In the genomic region with DNA sequence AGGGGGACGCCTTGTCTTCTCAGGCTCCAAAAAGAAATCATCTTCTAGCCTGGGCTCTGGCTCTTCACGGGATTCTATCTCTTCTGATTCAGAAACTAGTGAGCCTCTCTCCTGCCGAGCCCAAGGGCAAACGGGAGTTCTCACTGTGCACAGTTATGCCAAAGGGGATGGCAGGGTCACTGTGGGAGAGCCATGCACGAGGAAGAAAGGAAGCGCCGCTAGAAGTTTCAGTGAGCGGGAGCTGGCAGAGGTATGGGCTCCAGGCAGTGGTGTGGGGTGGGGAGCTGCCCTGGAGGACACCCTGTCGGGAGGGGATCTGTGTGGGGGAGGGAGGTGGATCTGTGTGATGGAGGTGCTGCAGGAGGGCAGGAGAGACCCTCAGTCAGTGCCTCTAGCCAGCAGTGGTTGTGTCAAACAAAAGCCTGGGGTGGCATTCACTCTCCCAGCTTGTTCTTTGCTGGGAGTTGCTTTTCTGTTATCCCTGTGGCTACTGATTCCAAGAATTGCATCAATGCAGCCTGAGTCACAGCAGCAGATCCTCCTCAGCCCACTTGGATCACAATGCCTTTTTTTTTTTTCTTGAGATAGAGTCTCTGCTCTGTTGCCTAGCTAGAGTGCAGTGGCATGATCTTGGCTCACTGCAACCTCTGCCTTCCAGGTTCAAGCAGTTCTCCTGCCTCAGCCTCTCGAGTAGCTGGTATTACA, we compare ENCODE assay signal across 12 cellular contexts. TPM values are rescaled to one million over a fixed set of nuclear protein-coding genes. Genes with fewer than 3 reads are reported as not detected.
DNase-seq lines count a peak whose midpoint lies in the region; ATAC-seq, FAIRE-seq and TF ChIP-seq lines count a peak whose summit lies in the region.
"Had no signal": no experiment of that assay in that cellular context is flagged by ENCODE, and none has a peak within 500 bp of the region (broad histone marks: within the 10 kb centered on the region; RNA-seq: fewer than 3 reads in every experiment).

No MANE protein-coding gene starts in this region.

- peak overlapping the region; percentile 50 for H3K27ac Mint-ChIP-seq in central memory CD8-positive, alpha-beta T cell (ENCODE audit: low read depth)
- no peak overlapping the region for H3K27ac Mint-ChIP-seq in activated naive CD8-positive, alpha-beta T cell treated with anti-CD3 and anti-CD28 coated beads, Interleukin-2, amount 50 U/mL, for 24 hours

- no peak overlapping the region for H3K4me3 ChIP-seq in A549
- H3K4me3 ChIP-seq: SK-N-MC, transverse colon had no signal

- H3K4me1 ChIP-seq in A549: no peaks in the 10 kb centered on the region; the same call in 2 of the 3 replicates
- H3K4me1 ChIP-seq: transverse colon had no signal

- POLR2A ChIA-PET in A549 (lab: Yijun Ruan, JAX): no interaction called here

- no peak for TF ChIP-seq RAD21 in A549 (conservative IDR thresholded peaks at IDR 0.05 in 1 of 2, IDR thresholded peaks at IDR 0.05 in 1 of 2)

- no peaks in the 10 kb centered on the region for H3K27me3 Mint-ChIP-seq in central memory CD8-positive, alpha-beta T cell
- H3K27me3 Mint-ChIP-seq in activated naive CD8-positive, alpha-beta T cell treated with anti-CD3 and anti-CD28 coated beads, Interleukin-2, amount 50 U/mL, for 24 hours: no peaks in the 10 kb centered on the region

- TF ChIP-seq EP300 in A549 (IDR thresholded peaks at IDR 0.05): no peak

- no peaks in the 10 kb centered on the region for H3K9me3 ChIP-seq in A549
- H3K9me3 ChIP-seq: transverse colon had no signal

- no peak overlapping the region for H3K4me2 ChIP-seq in A549

- WGBS in A549 (ENCODE audit: missing lambda C conversion rate): 93% methylated on average over 10 of the region's 10 CpGs

- H3K9me3 Mint-ChIP-seq in central memory CD8-positive, alpha-beta T cell: no peaks in the 10 kb centered on the region
- no peaks in the 10 kb centered on the region for H3K9me3 Mint-ChIP-seq in activated naive CD8-positive, alpha-beta T cell treated with anti-CD3 and anti-CD28 coated beads, Interleukin-2, amount 50 U/mL, for 24 hours

- CTCF ChIA-PET in A549 (lab: Yijun Ruan, JAX): interaction anchor here (0.6 to 2.7 kb wide), 4 partner anchors 8 to 445 kb away, joined by 3 to 13 read pairs (median 3); partner anchors contain the start of gene IPO13

- H3K36me3 Mint-ChIP-seq in central memory CD8-positive, alpha-beta T cell (ENCODE audit: insufficient read depth): peaks cover 85% of the 10 kb centered on the region
- peaks cover 57% of the 10 kb centered on the region for H3K36me3 Mint-ChIP-seq in activated naive CD8-positive, alpha-beta T cell treated with anti-CD3 and anti-CD28 coated beads, Interleukin-2, amount 50 U/mL, for 24 hours (ENCODE audit: low read depth)

- H3K4me1 Mint-ChIP-seq in central memory CD8-positive, alpha-beta T cell: peaks cover 32% of the 10 kb centered on the region
- H3K4me1 Mint-ChIP-seq in activated naive CD8-positive, alpha-beta T cell treated with anti-CD3 and anti-CD28 coated beads, Interleukin-2, amount 50 U/mL, for 24 hours: no peaks in the 10 kb centered on the region

- ATAC-seq in A549: peak; percentile 45 to 76; a peak in 5 of 6 replicates
- ATAC-seq in central memory CD8-positive, alpha-beta T cell (replicated peaks; ENCODE audit: extremely low read depth, poor library complexity, severe bottlenecking): no peak
- ATAC-seq in HG02973 (IDR thresholded peaks at IDR 0.05; ENCODE audit: unreplicated experiment): no peak
- ATAC-seq in GM21825 (IDR thresholded peaks at IDR 0.05; ENCODE audit: unreplicated experiment): no peak
- no peak for ATAC-seq in activated naive CD8-positive, alpha-beta T cell treated with anti-CD3 and anti-CD28 coated beads, Interleukin-2, amount 50 U/mL, for 24 hours

- H3K4me3 Mint-ChIP-seq in central memory CD8-positive, alpha-beta T cell: no peak overlapping the region
- no peak overlapping the region for H3K4me3 Mint-ChIP-seq in activated naive CD8-positive, alpha-beta T cell treated with anti-CD3 and anti-CD28 coated beads, Interleukin-2, amount 50 U/mL, for 24 hours

- no peak overlapping the region for H3K27ac ChIP-seq in A549
- H3K27ac ChIP-seq: SK-N-MC, transverse colon had no signal

- no peak for FAIRE-seq in A549 (lab: Jason Lieb, UNC)

- no peak for TF ChIP-seq POLR2A in A549 (IDR thresholded peaks at IDR 0.05; ENCODE audit: low read length)

- no peak for TF ChIP-seq CTCF in A549 (IDR thresholded peaks at IDR 0.05)

- DNase-seq in A549 (ENCODE audit: low read depth in 1 of 2, low spot score in 1 of 2): no peak
- DNase-seq in HK-2 (ENCODE audit: unreplicated experiment): peak; percentile 18
- no peak for DNase-seq in central memory CD8-positive, alpha-beta T cell (ENCODE audit: low spot score in 2 of 2)
- peak; percentile 81 for DNase-seq in iris pigment epithelial cell (ENCODE audit: low read depth)
- no peak for DNase-seq in RPMI8226
- no peak for DNase-seq in activated naive CD8-positive, alpha-beta T cell treated with anti-CD3 and anti-CD28 coated beads, Interleukin-2, amount 50 U/mL, for 24 hours
- DNase-seq: NCI-H1436 treated with DMSO at 0.1 percent for 48 hours, NCI-H774, transverse colon had no signal

TF ChIP-seq in A549, 52 proteins besides CTCF, POLR2A, EP300 and RAD21 (continues in another document):
- TF ChIP-seq TFCP2L1 (CRISPR knock-in tag; IDR thresholded peaks at IDR 0.05): no peak
- TF ChIP-seq HES2 (IDR thresholded peaks at IDR 0.05): no peak
- TF ChIP-seq RCOR1 (IDR thresholded peaks at IDR 0.05; ENCODE audit: low read depth, low read length): no peak
- TF ChIP-seq JUNB (IDR thresholded peaks at IDR 0.05): no peak
- no peak for TF ChIP-seq RARB (CRISPR knock-in tag; IDR thresholded peaks at IDR 0.05)
- TF ChIP-seq HOXB13 (CRISPR knock-in tag; IDR thresholded peaks at IDR 0.05; ENCODE audit: low read depth): no peak
- TF ChIP-seq, protein P1, sequence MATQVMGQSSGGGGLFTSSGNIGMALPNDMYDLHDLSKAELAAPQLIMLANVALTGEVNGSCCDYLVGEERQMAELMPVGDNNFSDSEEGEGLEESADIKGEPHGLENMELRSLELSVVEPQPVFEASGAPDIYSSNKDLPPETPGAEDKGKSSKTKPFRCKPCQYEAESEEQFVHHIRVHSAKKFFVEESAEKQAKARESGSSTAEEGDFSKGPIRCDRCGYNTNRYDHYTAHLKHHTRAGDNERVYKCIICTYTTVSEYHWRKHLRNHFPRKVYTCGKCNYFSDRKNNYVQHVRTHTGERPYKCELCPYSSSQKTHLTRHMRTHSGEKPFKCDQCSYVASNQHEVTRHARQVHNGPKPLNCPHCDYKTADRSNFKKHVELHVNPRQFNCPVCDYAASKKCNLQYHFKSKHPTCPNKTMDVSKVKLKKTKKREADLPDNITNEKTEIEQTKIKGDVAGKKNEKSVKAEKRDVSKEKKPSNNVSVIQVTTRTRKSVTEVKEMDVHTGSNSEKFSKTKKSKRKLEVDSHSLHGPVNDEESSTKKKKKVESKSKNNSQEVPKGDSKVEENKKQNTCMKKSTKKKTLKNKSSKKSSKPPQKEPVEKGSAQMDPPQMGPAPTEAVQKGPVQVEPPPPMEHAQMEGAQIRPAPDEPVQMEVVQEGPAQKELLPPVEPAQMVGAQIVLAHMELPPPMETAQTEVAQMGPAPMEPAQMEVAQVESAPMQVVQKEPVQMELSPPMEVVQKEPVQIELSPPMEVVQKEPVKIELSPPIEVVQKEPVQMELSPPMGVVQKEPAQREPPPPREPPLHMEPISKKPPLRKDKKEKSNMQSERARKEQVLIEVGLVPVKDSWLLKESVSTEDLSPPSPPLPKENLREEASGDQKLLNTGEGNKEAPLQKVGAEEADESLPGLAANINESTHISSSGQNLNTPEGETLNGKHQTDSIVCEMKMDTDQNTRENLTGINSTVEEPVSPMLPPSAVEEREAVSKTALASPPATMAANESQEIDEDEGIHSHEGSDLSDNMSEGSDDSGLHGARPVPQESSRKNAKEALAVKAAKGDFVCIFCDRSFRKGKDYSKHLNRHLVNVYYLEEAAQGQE (IDR thresholded peaks at IDR 0.05): no peak
- no peak for TF ChIP-seq ZFP36 (IDR thresholded peaks at IDR 0.05; ENCODE audit: borderline replicate concordance, partially characterized antibody)
- TF ChIP-seq GATA3 (IDR thresholded peaks at IDR 0.05; ENCODE audit: borderline replicate concordance): no peak
- TF ChIP-seq JUN (IDR thresholded peaks at IDR 0.05): no peak
- TF ChIP-seq CHD4 (IDR thresholded peaks at IDR 0.05; ENCODE audit: borderline replicate concordance): no peak
- TF ChIP-seq FOXS1 (CRISPR knock-in tag; IDR thresholded peaks at IDR 0.05): no peak
- TF ChIP-seq ESRRA (IDR thresholded peaks at IDR 0.05; ENCODE audit: borderline replicate concordance, low read length): no peak
- no peak for TF ChIP-seq NPAS2 (CRISPR knock-in tag; IDR thresholded peaks at IDR 0.05; ENCODE audit: borderline replicate concordance)
- TF ChIP-seq TP53 (CRISPR knock-in tag; IDR thresholded peaks at IDR 0.05): no peak
- TF ChIP-seq E2F6 (IDR thresholded peaks at IDR 0.05; ENCODE audit: borderline replicate concordance, low read depth): no peak
- no peak for TF ChIP-seq CBX2 (IDR thresholded peaks at IDR 0.05; ENCODE audit: borderline replicate concordance, low read depth)

RNA-seq across cellular contexts. Expression of gene KDM4A, which starts 21.8 kb away (rescaled TPM):
- polyA plus RNA-seq in A549 (2011; rRNA removed): 35.3 and 45.6 TPM in 2 replicates
- 8.1 and 9.1 TPM in 2 replicates for polyA plus RNA-seq in A549 (2012; cell fraction: cytosol; rRNA removed)
- polyA plus RNA-seq in A549 (2012; cell fraction: nucleus; rRNA removed): 9.9 and 16.4 TPM in 2 replicates
- 15.8 to 17.2 TPM (median 16.7 TPM) in 3 replicates for polyA plus RNA-seq in A549 (2017; fragmentation: RNase III; extraction: RNeasy Plus Mini Kit Qiagen cat#74134 plus additional on column Dnase treatment)
- polyA minus RNA-seq in A549 (2011; rRNA and poly(A)+ RNA removed): 28.0 and 38.1 TPM in 2 replicates

RNA-seq across cellular contexts. Expression of gene ST3GAL3, which starts 35.6 kb away (rescaled TPM):
- polyA plus RNA-seq in A549 (2011; rRNA removed) (4.0 and 5.6 TPM in 2 replicates), A549 (2017; fragmentation: RNase III; extraction: RNeasy Plus Mini Kit Qiagen cat#74134 plus additional on column Dnase treatment) (2.5 to 3.9 TPM (median 3.0 TPM) in 3 replicates)
- 3.1 TPM in 2 replicates for polyA plus RNA-seq in A549 (2012; cell fraction: cytosol; rRNA removed)
- polyA plus RNA-seq in A549 (2012; cell fraction: nucleus; rRNA removed): 10.2 and 12.0 TPM in 2 replicates
- 16.5 and 18.6 TPM in 2 replicates for polyA minus RNA-seq in A549 (2011; rRNA and poly(A)+ RNA removed)

Comparison
In these comparisons a context has a peak if more than half of its experiments do, and no peak if none do; other contexts are left out.
1. ATAC-seq: peak in A549 (2 of 2); none in central memory CD8-positive, alpha-beta T cell (single experiment), HG02973 (single experiment), GM21825 (single experiment) and activated naive CD8-positive, alpha-beta T cell treated with anti-CD3 and anti-CD28 coated beads, Interleukin-2, amount 50 U/mL, for 24 hours (single experiment).
2. DNase-seq: peak in HK-2 (single experiment) and iris pigment epithelial cell (single experiment); none in A549 (0 of 2), central memory CD8-positive, alpha-beta T cell (0 of 2), RPMI8226 (single experiment) and activated naive CD8-positive, alpha-beta T cell treated with anti-CD3 and anti-CD28 coated beads, Interleukin-2, amount 50 U/mL, for 24 hours (single experiment).